Comparison of ENCODE assay signal across 8 cellular contexts in genomic region chr2:106193977-106194778, GRCh38. TPM values are rescaled to one million over a fixed set of nuclear protein-coding genes. Genes with fewer than 3 reads are reported as not detected.
DNase-seq lines count a peak whose midpoint lies in the region; ATAC-seq and TF ChIP-seq lines count a peak whose summit lies in the region.

Gene UXS1 (minus strand): TSS chr2:106194301. CDS start chr2:106194241, 60 bp downstream.

- peak within 1 kb of the TSS; percentile 92 for H3K27ac Mint-ChIP-seq in endodermal cell

- H3K4me1 ChIP-seq in NT2/D1 (ENCODE audit: insufficient read depth, insufficient read length) (peaks cover 3% of the 10 kb centered on the region), endodermal cell (ENCODE audit: control insufficient read depth, insufficient read depth, low read length) (no peaks in the 10 kb centered on the region)

- DNase-seq in COLO829 (ENCODE audit: low spot score) (peak; percentile 99), HUDEP-2 (lab: John Stamatoyannopoulos, UW; ENCODE audit: unreplicated experiment in 76 of 76) (peak in 75 of 76 experiments; percentile 27 to 97 (median 94)), NT2/D1 (ENCODE audit: low read depth, low spot score) (peak; percentile 95), endodermal cell (peak; percentile 99), mesenteric fat pad (ENCODE audit: low spot score) (peak; percentile 99)
- DNase-seq in activated CD8-positive, alpha-beta memory T cell treated with anti-CD3 and anti-CD28 coated beads, Interleukin-2, amount 50 U/mL, for 1 hour (ENCODE audit: extremely low read depth): peak; percentile 92
- peak; percentile 95 for DNase-seq in stimulated activated CD8-positive, alpha-beta memory T cell treated with anti-CD3 and anti-CD28 coated beads, Interleukin-15, amount 100 ng/mL, for 24 hours (ENCODE audit: low read depth)

- H3K9ac ChIP-seq in NT2/D1 (ENCODE audit: insufficient read length, low read depth) (peak within 1 kb of the TSS; percentile 92), endodermal cell (ENCODE audit: extremely low read depth, low read length, poor library complexity, severe bottlenecking) (peak within 1 kb of the TSS; percentile 9)

- no peaks in the 10 kb centered on the region for H3K27me3 Mint-ChIP-seq in endodermal cell (ENCODE audit: insufficient read depth)

- TF ChIP-seq CTCF in endodermal cell (conservative IDR thresholded peaks at IDR 0.05): peak; percentile 25

- H3K36me3 Mint-ChIP-seq in endodermal cell (ENCODE audit: low read depth): peaks cover 2% of the 10 kb centered on the region

- peaks cover 7% of the 10 kb centered on the region for H3K36me3 ChIP-seq in NT2/D1 (ENCODE audit: insufficient read depth, insufficient read length, low read length)
- no peaks in the 10 kb centered on the region for H3K36me3 ChIP-seq in endodermal cell (ENCODE audit: control insufficient read depth, insufficient read depth, low read length)

- peak; percentile 63 for ATAC-seq in GM21381 (IDR thresholded peaks at IDR 0.05; ENCODE audit: unreplicated experiment)

- WGBS in endodermal cell (ENCODE audit: insufficient coverage in 1 of 2, insufficient read length in 1 of 2), 2 experiments: 0% methylated on average over 33 to 93 of the region's 93 CpGs

- H3K4me3 Mint-ChIP-seq in endodermal cell: peak within 1 kb of the TSS; percentile 75

- H3K4me1 Mint-ChIP-seq in endodermal cell: peaks cover 32% of the 10 kb centered on the region

- peaks cover 15% of the 10 kb centered on the region for H3K27me3 ChIP-seq in NT2/D1 (ENCODE audit: insufficient read depth, insufficient read length)
- H3K27me3 ChIP-seq in endodermal cell (ENCODE audit: control insufficient read depth, insufficient read depth, low read length, poor library complexity, severe bottlenecking): no peaks in the 10 kb centered on the region

- H3K4me3 ChIP-seq in NT2/D1 (ENCODE audit: insufficient read length, low read depth) (peak within 1 kb of the TSS; percentile 80), endodermal cell (ENCODE audit: low read length) (peak within 1 kb of the TSS; percentile 85)

- no peaks in the 10 kb centered on the region for H3K9me3 Mint-ChIP-seq in endodermal cell

- no peaks in the 10 kb centered on the region for H3K9me3 ChIP-seq in NT2/D1 (ENCODE audit: insufficient read depth, low read length)
- no peaks in the 10 kb centered on the region for H3K9me3 ChIP-seq in endodermal cell (ENCODE audit: control insufficient read depth, low read length)

- H3K27ac ChIP-seq in endodermal cell (ENCODE audit: low read depth, low read length): peak within 1 kb of the TSS; percentile 45

RNA-seq across cellular contexts. Expression of gene UXS1, which starts in this region (rescaled TPM):
- total RNA-seq in endodermal cell (10 to 100 TPM; 43.0 to 44.6 TPM), mesenteric fat pad (23.1 TPM)
- 53.5 TPM for polyA plus RNA-seq in endodermal cell (2013, experiment 1 of 2)
- 50.5 TPM for polyA plus RNA-seq in endodermal cell (2013, experiment 2 of 2)

Comparison
In these comparisons a context has a peak if more than half of its experiments do, and no peak if none do; other contexts are left out.
1. Peak in every context shown above with its lines: DNase-seq, ATAC-seq, H3K4me3 ChIP-seq and H3K27ac ChIP-seq.